14 cellular contexts compared by ENCODE assay signal in the genomic region with DNA sequence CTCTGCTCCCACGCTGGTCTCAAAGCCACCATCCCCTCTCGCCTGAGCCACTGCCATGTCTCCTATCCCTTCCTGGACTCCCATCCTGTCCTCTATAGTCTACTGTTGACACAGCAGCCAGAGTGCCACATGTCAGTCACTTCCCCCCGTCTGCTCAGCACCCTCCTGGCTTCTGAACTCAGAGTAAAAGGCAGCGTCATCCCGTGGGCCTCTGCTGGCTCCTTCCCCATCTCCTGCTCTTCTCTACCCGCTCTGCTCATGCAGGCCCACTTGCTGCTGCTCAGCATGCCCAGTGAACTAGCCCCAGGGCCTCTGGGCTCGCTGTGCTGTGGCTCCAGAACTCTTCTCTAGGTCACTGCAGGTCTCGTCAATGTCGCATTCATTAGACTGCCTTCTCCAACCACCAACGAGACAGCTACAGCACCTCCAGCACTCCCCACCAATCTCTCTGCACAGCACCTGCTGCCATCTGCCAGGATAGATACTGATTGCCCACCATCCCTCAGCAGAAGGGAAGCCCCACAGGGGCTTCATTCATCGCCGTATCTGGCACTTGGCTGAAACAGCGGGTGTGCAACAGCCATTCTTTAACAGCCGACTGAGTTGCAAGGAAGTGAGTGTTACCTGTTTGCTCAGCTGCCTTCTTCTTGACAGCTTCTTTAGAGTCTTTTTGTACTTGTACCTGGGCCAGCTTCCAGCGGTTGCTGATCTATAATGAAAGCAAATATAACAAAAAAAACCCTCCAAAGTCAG. TPM values are rescaled to one million over a fixed set of nuclear protein-coding genes. Genes with fewer than 3 reads are reported as not detected.
A peak's percentile ranks its signal among the peaks of the same experiment; 100 is the strongest.
DNase-seq lines count a peak whose midpoint lies in the region; ATAC-seq and TF ChIP-seq lines count a peak whose summit lies in the region.
"Had no signal": no experiment of that assay in that cellular context is flagged by ENCODE, and none has a peak within 500 bp of the region (broad histone marks: within the 10 kb centered on the region; RNA-seq: fewer than 3 reads in every experiment).

No MANE protein-coding gene starts in this region.

- no peak for ATAC-seq in activated CD8-positive, alpha-beta T cell treated with anti-CD3 and anti-CD28 coated beads for 36 hours
- no peak for ATAC-seq in GM18907 (IDR thresholded peaks at IDR 0.05; ENCODE audit: unreplicated experiment)
- ATAC-seq: HepG2 had no signal

- CTCF ChIA-PET in HEK293 (lab: Yijun Ruan, JAX), result no interaction called here
- CTCF ChIA-PET in activated CD8-positive, alpha-beta T cell treated with anti-CD3 and anti-CD28 coated beads for 36 hours (lab: Charles Lee), result interaction anchor here (1.2 to 4.8 kb wide), 2 partner anchors 9 to 34 kb away, joined by 3 to 31 read pairs; no protein-coding TSS in a partner anchor

- peaks cover 62% of the 10 kb centered on the region for H3K36me3 Mint-ChIP-seq in activated CD8-positive, alpha-beta T cell treated with anti-CD3 and anti-CD28 coated beads for 36 hours (ENCODE audit: low read depth)
- peaks cover 50% of the 10 kb centered on the region for H3K36me3 Mint-ChIP-seq in mesothelial cell of epicardium

- no peak overlapping the region for H3K4me3 Mint-ChIP-seq in activated CD8-positive, alpha-beta T cell treated with anti-CD3 and anti-CD28 coated beads for 36 hours
- H3K4me3 Mint-ChIP-seq in mesothelial cell of epicardium, result no peak overlapping the region

- H3K27me3 Mint-ChIP-seq in activated CD8-positive, alpha-beta T cell treated with anti-CD3 and anti-CD28 coated beads for 36 hours, result no peaks in the 10 kb centered on the region
- H3K27me3 Mint-ChIP-seq in mesothelial cell of epicardium (ENCODE audit: low read depth), result no peaks in the 10 kb centered on the region

- no peaks in the 10 kb centered on the region for H3K4me1 ChIP-seq in HEK293 (ENCODE audit: control insufficient read depth, insufficient read depth, low read length)
- H3K4me1 ChIP-seq: parathyroid adenoma had no signal

- peaks cover 19% of the 10 kb centered on the region for H3K4me1 Mint-ChIP-seq in activated CD8-positive, alpha-beta T cell treated with anti-CD3 and anti-CD28 coated beads for 36 hours (ENCODE audit: low read depth)
- no peaks in the 10 kb centered on the region for H3K4me1 Mint-ChIP-seq in mesothelial cell of epicardium

- peak overlapping the region; percentile 31 for H3K27ac Mint-ChIP-seq in activated CD8-positive, alpha-beta T cell treated with anti-CD3 and anti-CD28 coated beads for 36 hours
- no peak overlapping the region for H3K27ac Mint-ChIP-seq in mesothelial cell of epicardium
- H3K27ac Mint-ChIP-seq: activated T-helper 2 cell treated with anti-CD3 and anti-CD28 coated beads, Interferon-gamma antibody, Interleukin-2, Interleukin-4, amounts not matched to agents 10 μg/mL and 5 μg/mL and 100 μg/mL, durations not matched to agents 14 hours and 24 hours and 36 hours had no signal

- intact Hi-C loops in activated CD8-positive, alpha-beta T cell treated with anti-CD3 and anti-CD28 coated beads for 36 hours (cut with micrococcal nuclease), result loop anchor here (5.0 kb wide), 1 partner anchor 34 kb away; no protein-coding TSS in a partner anchor
- intact Hi-C loops in posterior vena cava (cut with DNase I), result no loop called here

- POLR2A ChIA-PET in HEK293 (lab: Yijun Ruan, JAX), result interaction anchor here (0.9 to 3.2 kb wide), 2 partner anchors 9 to 11 kb away, joined by 4 to 12 read pairs; partner anchors contain the start of gene SRM
- POLR2A ChIA-PET in activated CD8-positive, alpha-beta T cell treated with anti-CD3 and anti-CD28 coated beads for 36 hours (lab: Charles Lee), result interaction anchor here (1.0 to 2.5 kb wide), 2 partner anchors 10 to 27 kb away, joined by 3 to 13 read pairs; partner anchors contain the start of gene EXOSC10

- no peak overlapping the region for H3K27ac ChIP-seq in HEK293 (ENCODE audit: extremely low read depth, low read depth, low read length)
- H3K27ac ChIP-seq: parathyroid adenoma had no signal

- no peaks in the 10 kb centered on the region for H3K9me3 ChIP-seq in HEK293 (ENCODE audit: control insufficient read depth, insufficient read depth, low read depth, low read length)
- H3K9me3 ChIP-seq: tibial nerve had no signal

- peaks cover 63 to 96% of the 10 kb centered on the region in 2 experiments for H3K36me3 ChIP-seq in HEK293 (ENCODE audit: control insufficient read depth in 2 of 2, insufficient read depth in 1 of 2, low read length in 2 of 2)

- H3K9me3 Mint-ChIP-seq in activated CD8-positive, alpha-beta T cell treated with anti-CD3 and anti-CD28 coated beads for 36 hours, result no peaks in the 10 kb centered on the region
- H3K9me3 Mint-ChIP-seq in mesothelial cell of epicardium, result no peaks in the 10 kb centered on the region
- H3K9me3 Mint-ChIP-seq: activated T-helper 2 cell treated with anti-CD3 and anti-CD28 coated beads, Interferon-gamma antibody, Interleukin-2, Interleukin-4, amounts not matched to agents 10 μg/mL and 5 μg/mL and 100 μg/mL, durations not matched to agents 14 hours and 24 hours and 36 hours had no signal

- H3K4me3 ChIP-seq in HEK293 (ENCODE audit: low read depth, low read length), result no peak overlapping the region
- H3K4me3 ChIP-seq: tibial nerve had no signal

- TF ChIP-seq CTCF in HEK293 (tag by site-specific recombination; IDR thresholded peaks at IDR 0.05) (no peak), mesothelial cell of epicardium (IDR thresholded peaks at IDR 0.05; ENCODE audit: unreplicated experiment) (no peak)
- TF ChIP-seq CTCF in activated CD8-positive, alpha-beta T cell treated with anti-CD3 and anti-CD28 coated beads for 36 hours (IDR thresholded peaks at IDR 0.05), result no peak

- DNase-seq in NCI-H2081 (lab: John Stamatoyannopoulos, UW) (peak; percentile 72 to 94), posterior vena cava (ENCODE audit: low spot score) (peak; percentile 56), putamen (ENCODE audit: low spot score) (no peak), mesothelial cell of epicardium (ENCODE audit: low spot score in 2 of 2, unreplicated experiment in 2 of 2) (no peak)
- DNase-seq in activated CD8-positive, alpha-beta T cell treated with anti-CD3 and anti-CD28 coated beads for 36 hours, result no peak
- DNase-seq: cortex of kidney, kidney glomerular epithelial cell had no signal

TF ChIP-seq in HEK293, 187 proteins besides CTCF, POLR2A, EP300 and RAD21:
- TF ChIP-seq ZIC2 (tag by site-specific recombination; IDR thresholded peaks at IDR 0.05), result peak; percentile 26; the same call in 1 of the 2 replicates
- TF ChIP-seq, protein P1, sequence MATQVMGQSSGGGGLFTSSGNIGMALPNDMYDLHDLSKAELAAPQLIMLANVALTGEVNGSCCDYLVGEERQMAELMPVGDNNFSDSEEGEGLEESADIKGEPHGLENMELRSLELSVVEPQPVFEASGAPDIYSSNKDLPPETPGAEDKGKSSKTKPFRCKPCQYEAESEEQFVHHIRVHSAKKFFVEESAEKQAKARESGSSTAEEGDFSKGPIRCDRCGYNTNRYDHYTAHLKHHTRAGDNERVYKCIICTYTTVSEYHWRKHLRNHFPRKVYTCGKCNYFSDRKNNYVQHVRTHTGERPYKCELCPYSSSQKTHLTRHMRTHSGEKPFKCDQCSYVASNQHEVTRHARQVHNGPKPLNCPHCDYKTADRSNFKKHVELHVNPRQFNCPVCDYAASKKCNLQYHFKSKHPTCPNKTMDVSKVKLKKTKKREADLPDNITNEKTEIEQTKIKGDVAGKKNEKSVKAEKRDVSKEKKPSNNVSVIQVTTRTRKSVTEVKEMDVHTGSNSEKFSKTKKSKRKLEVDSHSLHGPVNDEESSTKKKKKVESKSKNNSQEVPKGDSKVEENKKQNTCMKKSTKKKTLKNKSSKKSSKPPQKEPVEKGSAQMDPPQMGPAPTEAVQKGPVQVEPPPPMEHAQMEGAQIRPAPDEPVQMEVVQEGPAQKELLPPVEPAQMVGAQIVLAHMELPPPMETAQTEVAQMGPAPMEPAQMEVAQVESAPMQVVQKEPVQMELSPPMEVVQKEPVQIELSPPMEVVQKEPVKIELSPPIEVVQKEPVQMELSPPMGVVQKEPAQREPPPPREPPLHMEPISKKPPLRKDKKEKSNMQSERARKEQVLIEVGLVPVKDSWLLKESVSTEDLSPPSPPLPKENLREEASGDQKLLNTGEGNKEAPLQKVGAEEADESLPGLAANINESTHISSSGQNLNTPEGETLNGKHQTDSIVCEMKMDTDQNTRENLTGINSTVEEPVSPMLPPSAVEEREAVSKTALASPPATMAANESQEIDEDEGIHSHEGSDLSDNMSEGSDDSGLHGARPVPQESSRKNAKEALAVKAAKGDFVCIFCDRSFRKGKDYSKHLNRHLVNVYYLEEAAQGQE (tag by site-specific recombination; IDR thresholded peaks at IDR 0.05), result no peak

RNA-seq across cellular contexts. Expression of gene SRM, which starts 11.8 kb away (rescaled TPM):
- total RNA-seq in activated CD8-positive, alpha-beta T cell treated with anti-CD3 and anti-CD28 coated beads for 36 hours, result 100 to 1,000 TPM; 240 TPM
- total RNA-seq in posterior vena cava (10 to 100 TPM; 74.2 to 76.6 TPM), mesothelial cell of epicardium (61.4 to 62.1 TPM (median 61.7 TPM) in 3 replicates)

RNA-seq across cellular contexts. Expression of gene MASP2, which starts 24.6 kb away (rescaled TPM):
- not detected for total RNA-seq in activated CD8-positive, alpha-beta T cell treated with anti-CD3 and anti-CD28 coated beads for 36 hours
- total RNA-seq in posterior vena cava (not detected), mesothelial cell of epicardium (0.09 to 0.20 TPM in 2 of 3 replicates, not detected in the other)
- total RNA-seq: fibroblast of villous mesenchyme, tibial nerve had no signal

RNA-seq across cellular contexts. Expression of gene EXOSC10, which starts 28.0 kb away (rescaled TPM):
- total RNA-seq in activated CD8-positive, alpha-beta T cell treated with anti-CD3 and anti-CD28 coated beads for 36 hours, result 10 to 100 TPM; 66.6 to 69.8 TPM
- total RNA-seq in posterior vena cava (10 to 100 TPM; 40.9 to 43.4 TPM), mesothelial cell of epicardium (68.1 to 76.9 TPM (median 73.7 TPM) in 3 replicates)

RNA-seq across cellular contexts. Expression of gene TARDBP, which starts 59.2 kb away (rescaled TPM):
- total RNA-seq in activated CD8-positive, alpha-beta T cell treated with anti-CD3 and anti-CD28 coated beads for 36 hours, result 100 to 1,000 TPM; 152 to 163 TPM
- total RNA-seq in posterior vena cava (100 to 1,000 TPM; 124 to 130 TPM), mesothelial cell of epicardium (175 to 184 TPM (median 179 TPM) in 3 replicates)

Comparison
In these comparisons a context has a peak if more than half of its experiments do, and no peak if none do; other contexts are left out.
1. DNase-seq: peak in NCI-H2081 (2 of 2) and posterior vena cava (single experiment); none in activated CD8-positive, alpha-beta T cell treated with anti-CD3 and anti-CD28 coated beads for 36 hours (single experiment), putamen (single experiment) and mesothelial cell of epicardium (0 of 2).